1 cellular context compared by ENCODE assay signal in the genomic region with DNA sequence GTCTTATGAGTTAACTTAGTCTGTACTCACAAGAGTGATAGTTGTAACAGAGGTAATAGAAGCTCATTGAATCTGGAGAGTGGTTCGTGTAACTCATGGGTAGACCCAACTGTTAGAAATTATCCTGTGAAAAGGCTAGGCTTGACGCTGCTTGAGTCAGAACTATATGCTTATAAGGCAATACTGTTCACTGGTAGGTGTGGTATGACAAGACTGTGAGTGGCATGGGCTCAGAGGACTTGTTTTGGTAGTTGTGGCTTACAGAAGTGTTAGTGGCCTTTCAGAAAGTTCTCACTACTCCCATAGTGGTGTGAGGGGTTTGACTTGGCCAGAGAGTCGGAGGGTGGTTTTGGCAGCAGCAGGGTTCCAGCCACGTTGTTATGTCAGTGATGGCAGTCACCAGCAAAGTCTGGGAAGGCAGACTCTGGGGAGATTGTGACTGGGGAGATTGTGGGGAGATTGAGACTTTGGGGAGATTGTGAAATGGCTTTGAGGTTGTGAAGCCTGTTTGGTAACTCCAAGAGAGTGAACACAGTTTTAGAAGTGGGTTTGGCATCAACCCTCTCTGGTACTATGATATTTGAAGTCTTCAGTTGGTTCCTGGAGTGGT. TPM values are rescaled to one million over a fixed set of nuclear protein-coding genes. Genes with fewer than 3 reads are reported as not detected.
"Had no signal": no experiment of that assay in that cellular context is flagged by ENCODE, and none has a peak within 500 bp of the region (broad histone marks: within the 10 kb centered on the region; RNA-seq: fewer than 3 reads in every experiment).

No MANE protein-coding gene starts in this region.

RNA-seq across cellular contexts. Expression of a gene that starts 48.7 kb away (rescaled TPM):
- total RNA-seq: HepG2 had no signal
